In genomic region chr1:46529031-46529630, GRCh38 we compare ENCODE assay signal across 1 cellular context.
TF ChIP-seq lines count a peak whose summit lies in the region.

No MANE protein-coding gene starts in this region.

TF ChIP-seq in K562, 482 proteins besides CTCF, POLR2A, EP300 and RAD21:
- TF ChIP-seq MEIS2 (IDR thresholded peaks at IDR 0.05; ENCODE audit: partially characterized antibody) (peak; percentile 37), E2F6 (IDR thresholded peaks at IDR 0.05; ENCODE audit: borderline replicate concordance in 1 of 2, extremely low read depth in 1 of 2, insufficient read depth in 1 of 2, insufficient read length in 1 of 2, low read depth in 1 of 2, low read length in 1 of 2, poor library complexity in 1 of 2, severe bottlenecking in 1 of 2) (no peak), CHAMP1 (IDR thresholded peaks at IDR 0.05) (no peak), PKNOX1 (IDR thresholded peaks at IDR 0.05) (peak; percentile 58)
